8 cellular contexts compared by ENCODE assay signal in genomic region chr3:122560680-122561079, GRCh38. TPM values are rescaled to one million over a fixed set of nuclear protein-coding genes. Genes with fewer than 3 reads are reported as not detected.
A peak's percentile ranks its signal among the peaks of the same experiment; 100 is the strongest.
DNase-seq lines count a peak whose midpoint lies in the region; ATAC-seq, FAIRE-seq and TF ChIP-seq lines count a peak whose summit lies in the region.

No MANE protein-coding gene starts in this region.

- H3K4me1 Mint-ChIP-seq in Calu3 (ENCODE audit: low read depth, unreplicated experiment) = peaks cover 45% of the 10 kb centered on the region
- H3K4me1 Mint-ChIP-seq in nephron progenitor cell = peaks cover 6% of the 10 kb centered on the region

- peak; percentile 39 to 42 for ATAC-seq in activated CD4-positive, CD25-positive, alpha-beta regulatory T cell treated with anti-CD3 and anti-CD28 coated beads, Interleukin-2, amount 50 U/mL, for 24 hours
- no peak for ATAC-seq in HG03442 (IDR thresholded peaks at IDR 0.05; ENCODE audit: unreplicated experiment)
- no peak for ATAC-seq in HG02938 (IDR thresholded peaks at IDR 0.05; ENCODE audit: unreplicated experiment)

- no TSS peak for BruUV-seq in Calu3 (replicated peaks; lab: Mats Ljungman, UMichigan)

- FAIRE-seq in H54 (lab: Jason Lieb, UNC) = peak; percentile 86

- no peak overlapping the region for H3K27ac Mint-ChIP-seq in Calu3 (ENCODE audit: unreplicated experiment)
- H3K27ac Mint-ChIP-seq in nephron progenitor cell = no peak overlapping the region

- H3K4me3 Mint-ChIP-seq in Calu3 (ENCODE audit: low read depth, unreplicated experiment) = no peak overlapping the region
- H3K4me3 Mint-ChIP-seq in nephron progenitor cell = no peak overlapping the region

- no peaks in the 10 kb centered on the region for H3K27me3 Mint-ChIP-seq in Calu3 (ENCODE audit: unreplicated experiment)
- peaks cover 38% of the 10 kb centered on the region for H3K27me3 Mint-ChIP-seq in nephron progenitor cell (ENCODE audit: low read depth, poor library complexity)

- DNase-seq in Calu3 (peak; percentile 65), H54 (ENCODE audit: insufficient read length, low spot score) (peak; percentile 26), NCI-H2171 (lab: John Stamatoyannopoulos, UW) (peak; percentile 17), nephron progenitor cell (peak; percentile 23)
- peak; percentile 15 for DNase-seq in effector CD8-positive, alpha-beta T cell (lab: John Stamatoyannopoulos, UW)

- TF ChIP-seq POLR2A in H54 (IDR thresholded peaks at IDR 0.05; ENCODE audit: low read depth, low read length) = no peak

- CTCF ChIA-PET in Calu3 (lab: Charles Lee) = no interaction called here

- H3K36me3 Mint-ChIP-seq in Calu3 (ENCODE audit: insufficient read depth, unreplicated experiment) = peaks cover 28% of the 10 kb centered on the region
- H3K36me3 Mint-ChIP-seq in nephron progenitor cell (ENCODE audit: low read depth) = no peaks in the 10 kb centered on the region

- TF ChIP-seq CTCF in Calu3 (IDR thresholded peaks at IDR 0.05; ENCODE audit: unreplicated experiment) (peak; percentile 40), nephron progenitor cell (IDR thresholded peaks at IDR 0.05) (peak; percentile 41)

- intact Hi-C loops in Calu3 (cut with micrococcal nuclease; ENCODE audit: unreplicated experiment) = loop anchor here (1.0 kb wide), 1 partner anchor 119 kb away; no protein-coding TSS in a partner anchor

- no peaks in the 10 kb centered on the region for H3K9me3 Mint-ChIP-seq in Calu3 (ENCODE audit: low read depth, unreplicated experiment)
- H3K9me3 Mint-ChIP-seq in nephron progenitor cell = no peaks in the 10 kb centered on the region

RNA-seq across cellular contexts. Expression of gene PARP9, which starts 3.4 kb away (rescaled TPM):
- 71.2 and 128 TPM in 2 replicates for total RNA-seq in Calu3 (2022)

RNA-seq across cellular contexts. Expression of gene DTX3L, which starts 3.5 kb away (rescaled TPM):
- 73.9 and 121 TPM in 2 replicates for total RNA-seq in Calu3 (2022)

RNA-seq across cellular contexts. Expression of gene PARP15, which starts 16.8 kb away (rescaled TPM):
- 3.4 and 3.6 TPM in 2 replicates for total RNA-seq in Calu3 (2022)

RNA-seq across cellular contexts. Expression of gene KPNA1, which starts 45.9 kb away (rescaled TPM):
- 76.7 and 78.5 TPM in 2 replicates for total RNA-seq in Calu3 (2022)

Comparison
In these comparisons a context has a peak if more than half of its experiments do, and no peak if none do; other contexts are left out.
1. DNase-seq: peak in every context shown above with its lines; median percentile 65 in Calu3; 26 in H54; 23 in nephron progenitor cell; 17 in NCI-H2171; 15 in effector CD8-positive, alpha-beta T cell.
2. ATAC-seq: peak in activated CD4-positive, CD25-positive, alpha-beta regulatory T cell treated with anti-CD3 and anti-CD28 coated beads, Interleukin-2, amount 50 U/mL, for 24 hours (2 of 2); none in HG03442 (single experiment) and HG02938 (single experiment).